29 cellular contexts compared by ENCODE assay signal in the genomic region with DNA sequence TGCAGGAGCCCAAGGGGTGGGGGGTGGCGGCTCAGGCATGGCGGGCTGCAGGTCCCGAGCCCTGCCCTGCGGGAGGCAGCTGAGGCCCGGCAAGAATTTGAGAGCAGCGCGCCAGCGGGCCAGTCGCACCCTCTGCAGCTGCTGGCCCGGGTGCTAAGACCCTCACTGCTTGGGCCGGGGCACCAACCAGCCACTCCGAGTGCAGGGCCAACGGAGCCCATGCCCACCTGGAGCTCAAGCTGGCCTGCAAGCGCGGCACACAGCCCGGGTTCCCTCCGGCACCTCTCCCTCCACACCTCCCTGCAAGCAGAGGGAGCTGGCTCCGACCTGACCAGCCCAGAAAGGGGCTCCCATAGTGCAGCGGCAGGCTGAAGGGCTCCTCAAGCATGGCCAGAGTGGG.
"Had no signal": no experiment of that assay in that cellular context is flagged by ENCODE, and none has a peak within 500 bp of the region (broad histone marks: within the 10 kb centered on the region; RNA-seq: fewer than 3 reads in every experiment).

No MANE protein-coding gene starts in this region.

- H3K4me1 Mint-ChIP-seq: activated CD4-positive, alpha-beta T cell treated with anti-CD3 and anti-CD28 coated beads for 36 hours; activated CD4-positive, alpha-beta T cell treated with anti-CD3 and anti-CD28 coated beads, Interleukin-2, amount 10 ng/mL, durations not matched to agents 24 days and 14 days; activated CD8-positive, alpha-beta memory T cell treated with anti-CD3 and anti-CD28 coated beads, Interleukin-2, amount 10 ng/mL, durations not matched to agents 7 days and 5 days had no signal

- ATAC-seq: activated CD4-positive, alpha-beta T cell treated with anti-CD3 and anti-CD28 coated beads for 36 hours; activated CD8-positive, alpha-beta memory T cell treated with anti-CD3 and anti-CD28 coated beads, Interleukin-2, amount 10 ng/mL, durations not matched to agents 7 days and 5 days; activated CD8-positive, alpha-beta T cell treated with anti-CD3 and anti-CD28 coated beads, Interleukin-2, amount 10 ng/mL, durations not matched to agents 7 days and 5 days had no signal

- H3K9me3 ChIP-seq: colonic mucosa had no signal

- H3K27me3 Mint-ChIP-seq: activated CD4-positive, alpha-beta memory T cell treated with anti-CD3 and anti-CD28 coated beads for 36 hours; activated CD4-positive, alpha-beta T cell treated with anti-CD3 and anti-CD28 coated beads for 36 hours; activated CD4-positive, alpha-beta T cell treated with anti-CD3 and anti-CD28 coated beads, Interleukin-2, amount 10 ng/mL, durations not matched to agents 24 days and 14 days; activated CD8-positive, alpha-beta memory T cell treated with anti-CD3 and anti-CD28 coated beads, Interleukin-2, amount 10 ng/mL, durations not matched to agents 7 days and 5 days; activated naive CD8-positive, alpha-beta T cell had no signal

- H3K4me3 ChIP-seq: colonic mucosa had no signal

- H3K4me1 ChIP-seq: colonic mucosa had no signal

- FAIRE-seq: astrocyte, bronchial epithelial cell, endometrium, endothelial cell of umbilical vein had no signal

- H3K27ac Mint-ChIP-seq: activated CD4-positive, alpha-beta memory T cell treated with anti-CD3 and anti-CD28 coated beads for 36 hours; activated CD4-positive, alpha-beta T cell treated with anti-CD3 and anti-CD28 coated beads for 36 hours; activated CD4-positive, alpha-beta T cell treated with anti-CD3 and anti-CD28 coated beads, Interleukin-2, amount 10 ng/mL, durations not matched to agents 24 days and 14 days; activated CD8-positive, alpha-beta memory T cell treated with anti-CD3 and anti-CD28 coated beads, Interleukin-2, amount 10 ng/mL, durations not matched to agents 7 days and 5 days; activated CD8-positive, alpha-beta T cell treated with anti-CD3 and anti-CD28 coated beads, Interleukin-2, amount 10 ng/mL, durations not matched to agents 7 days and 5 days; activated naive CD8-positive, alpha-beta T cell; activated T-helper 1 cell treated with anti-CD3 and anti-CD28 coated beads, Interleukin-12 subunit alpha, Interleukin-12 subunit beta, Interleukin-2, Interleukin-4 antibody, amounts not matched to agents 30 ng/mL and 10 ng/mL and 1 ng/mL, durations not matched to agents 14 hours and 24 hours and 36 hours; activated T-helper 2 cell treated with anti-CD3 and anti-CD28 coated beads, Interferon-gamma antibody, Interleukin-2, Interleukin-4, amounts not matched to agents 10 μg/mL and 5 μg/mL and 100 μg/mL, durations not matched to agents 14 hours and 24 hours and 36 hours had no signal

- H3K27me3 ChIP-seq: brain microvascular endothelial cell, colonic mucosa had no signal

- DNase-seq: activated CD4-positive, alpha-beta memory T cell treated with anti-CD3 and anti-CD28 coated beads for 36 hours; activated CD4-positive, alpha-beta T cell treated with anti-CD3 and anti-CD28 coated beads for 36 hours; activated CD4-positive, alpha-beta T cell treated with anti-CD3 and anti-CD28 coated beads, Interleukin-2, amount 10 ng/mL, durations not matched to agents 24 days and 14 days; activated CD4-positive, CD25-positive, alpha-beta regulatory T cell; activated CD4-positive, CD25-positive, alpha-beta regulatory T cell treated with anti-CD3 and anti-CD28 coated beads, Interleukin-2, amount 50 U/mL, for 72 hours; activated CD8-positive, alpha-beta memory T cell treated with anti-CD3 and anti-CD28 coated beads, Interleukin-2, amount 10 ng/mL, durations not matched to agents 7 days and 5 days; activated CD8-positive, alpha-beta memory T cell treated with anti-CD3 and anti-CD28 coated beads, Interleukin-2, amount 50 U/mL, for 4 hours; activated CD8-positive, alpha-beta T cell treated with anti-CD3 and anti-CD28 coated beads, Interleukin-2, amount 10 ng/mL, durations not matched to agents 7 days and 5 days; activated effector memory CD4-positive, alpha-beta T cell treated with anti-CD3 and anti-CD28 coated beads, Interleukin-2, amount 50 U/mL, for 16 hours; activated naive CD4-positive, alpha-beta T cell treated with anti-CD3 and anti-CD28 coated beads, Interleukin-2, amount 50 U/mL, for 16 hours; activated naive CD4-positive, alpha-beta T cell treated with Interleukin-2 at 50 U/mL for 16 hours; activated T-cell treated with anti-CD3 and anti-CD28 coated beads, Interleukin-2, amount 50 U/mL, for 1 hour; activated T-cell treated with anti-CD3 and anti-CD28 coated beads, Interleukin-2, amount 50 U/mL, for 48 hours; amniotic stem cell; anterior cingulate cortex; brain microvascular endothelial cell; caudate nucleus; colonic mucosa; effector CD8-positive, alpha-beta T cell; foreskin fibroblast; T-helper 2 cell had no signal

- H3K36me3 Mint-ChIP-seq: activated CD4-positive, alpha-beta memory T cell treated with anti-CD3 and anti-CD28 coated beads for 36 hours; activated CD8-positive, alpha-beta memory T cell treated with anti-CD3 and anti-CD28 coated beads, Interleukin-2, amount 10 ng/mL, durations not matched to agents 7 days and 5 days; activated naive CD8-positive, alpha-beta T cell had no signal

- H3K4me3 Mint-ChIP-seq: activated CD4-positive, alpha-beta memory T cell treated with anti-CD3 and anti-CD28 coated beads for 36 hours; activated CD4-positive, alpha-beta T cell treated with anti-CD3 and anti-CD28 coated beads for 36 hours; activated CD4-positive, alpha-beta T cell treated with anti-CD3 and anti-CD28 coated beads, Interleukin-2, amount 10 ng/mL, durations not matched to agents 24 days and 14 days; activated CD8-positive, alpha-beta memory T cell treated with anti-CD3 and anti-CD28 coated beads, Interleukin-2, amount 10 ng/mL, durations not matched to agents 7 days and 5 days; activated CD8-positive, alpha-beta T cell treated with anti-CD3 and anti-CD28 coated beads, Interleukin-2, amount 10 ng/mL, durations not matched to agents 7 days and 5 days; activated naive CD8-positive, alpha-beta T cell; activated T-helper 1 cell treated with anti-CD3 and anti-CD28 coated beads, Interleukin-12 subunit alpha, Interleukin-12 subunit beta, Interleukin-2, Interleukin-4 antibody, amounts not matched to agents 30 ng/mL and 10 ng/mL and 1 ng/mL, durations not matched to agents 14 hours and 24 hours and 36 hours had no signal

- H3K36me3 ChIP-seq: brain microvascular endothelial cell, colonic mucosa had no signal

- H3K27ac ChIP-seq: brain microvascular endothelial cell, colonic mucosa, epithelial cell of prostate had no signal
